Comparison of ENCODE assay signal across 14 cellular contexts in the genomic region with DNA sequence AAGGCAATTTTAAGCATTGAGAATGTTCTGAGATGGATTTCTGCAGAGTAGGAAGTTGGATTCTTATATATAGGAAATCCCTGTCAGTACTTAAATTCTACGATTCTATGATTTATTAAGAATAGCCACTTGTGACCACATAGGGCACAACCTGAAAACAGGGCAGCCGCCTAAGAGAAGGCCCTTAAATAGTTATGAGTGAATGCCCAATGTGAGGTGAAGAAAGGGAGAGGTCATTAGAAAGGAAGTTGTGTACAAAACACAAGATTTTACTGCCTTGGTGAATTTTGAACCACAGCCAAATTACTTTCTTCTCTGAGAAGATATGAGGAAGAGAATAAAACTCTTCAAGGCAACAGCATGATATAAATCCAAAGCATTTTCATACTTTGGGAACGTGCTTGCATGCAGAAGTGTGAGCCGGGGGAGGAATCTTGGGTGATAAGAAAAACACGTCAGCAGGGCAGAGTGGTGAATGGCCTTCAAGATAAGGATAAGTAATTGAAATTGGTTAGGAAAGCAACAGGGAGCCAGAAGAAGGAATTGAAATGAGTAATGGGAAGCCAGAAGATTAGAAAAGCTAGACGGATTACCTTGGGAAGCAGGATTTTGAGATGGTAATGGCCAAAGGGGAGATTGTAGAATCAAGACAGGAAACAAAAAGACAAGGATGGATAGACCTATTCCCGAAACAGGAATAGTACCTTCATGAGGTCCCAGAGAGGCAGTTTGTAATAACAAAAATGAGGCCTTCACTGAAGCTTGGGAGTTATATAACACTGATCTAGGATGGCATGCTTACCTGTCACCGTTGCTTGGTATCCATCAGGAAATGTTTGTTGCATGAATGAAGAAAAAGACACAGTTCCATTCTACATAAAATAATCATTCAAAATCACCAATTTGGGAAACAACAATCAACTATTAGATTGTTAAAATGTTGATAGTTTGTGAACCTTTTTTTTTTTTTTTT.
DNase-seq lines count a peak whose midpoint lies in the region; ATAC-seq, FAIRE-seq and TF ChIP-seq lines count a peak whose summit lies in the region.
"Had no signal": no experiment of that assay in that cellular context is flagged by ENCODE, and none has a peak within 500 bp of the region (broad histone marks: within the 10 kb centered on the region; RNA-seq: fewer than 3 reads in every experiment).

No MANE protein-coding gene starts in this region.

- no peak overlapping the region for H3K27ac ChIP-seq in lower lobe of right lung
- H3K27ac ChIP-seq in tibial artery: peak overlapping the region; percentile 16 to 40
- H3K27ac ChIP-seq in foreskin keratinocyte: no peak overlapping the region
- H3K27ac ChIP-seq: GM23248 had no signal

- H3K9me3 ChIP-seq in lower lobe of right lung (no peaks in the 10 kb centered on the region), tibial artery (no peaks in the 10 kb centered on the region)

- peak; percentile 31 for FAIRE-seq in colon (lab: Jason Lieb, UNC)
- FAIRE-seq: G401.6 had no signal

- no peak for TF ChIP-seq POLR2A in NB4 (IDR thresholded peaks at IDR 0.05; ENCODE audit: extremely low read depth, insufficient read length)

- peak; percentile 45 to 81 for ATAC-seq in lower lobe of right lung
- ATAC-seq in HG02642 (IDR thresholded peaks at IDR 0.05; ENCODE audit: poor library complexity, unreplicated experiment): no peak
- no peak for ATAC-seq in foreskin keratinocyte

- no peak for TF ChIP-seq CTCF in NB4 (IDR thresholded peaks at IDR 0.05; ENCODE audit: low read depth, low read length)
- no peak for TF ChIP-seq CTCF in lower lobe of right lung (IDR thresholded peaks at IDR 0.05)
- no peak for TF ChIP-seq CTCF in tibial artery (IDR thresholded peaks at IDR 0.05)
- no peak for TF ChIP-seq CTCF in foreskin keratinocyte (conservative IDR thresholded peaks at IDR 0.05)

- no peaks in the 10 kb centered on the region for H3K9me3 Mint-ChIP-seq in activated naive CD8-positive, alpha-beta T cell treated with anti-CD3 and anti-CD28 coated beads for 36 hours
- H3K9me3 Mint-ChIP-seq: activated T-helper 1 cell treated with anti-CD3 and anti-CD28 coated beads, Interleukin-12 subunit alpha, Interleukin-12 subunit beta, Interleukin-2, Interleukin-4 antibody, amounts not matched to agents 30 ng/mL and 10 ng/mL and 1 ng/mL, durations not matched to agents 14 hours and 24 hours and 36 hours had no signal

- intact Hi-C loops in lower lobe of right lung (cut with DNase I): no loop called here
- intact Hi-C loops in tibial artery (cut with DNase I; ENCODE audit: low total_unique reads): no loop called here

- H3K4me1 Mint-ChIP-seq in activated naive CD8-positive, alpha-beta T cell treated with anti-CD3 and anti-CD28 coated beads for 36 hours: peaks cover 5% of the 10 kb centered on the region

- H3K4me3 ChIP-seq in NB4 (ENCODE audit: low read depth, low read length) (no peak overlapping the region), lower lobe of right lung (no peak overlapping the region), tibial artery (no peak overlapping the region)
- H3K4me3 ChIP-seq: GM23248 had no signal

- H3K4me3 Mint-ChIP-seq in activated naive CD8-positive, alpha-beta T cell treated with anti-CD3 and anti-CD28 coated beads for 36 hours: no peak overlapping the region
- H3K4me3 Mint-ChIP-seq: activated T-helper 1 cell treated with anti-CD3 and anti-CD28 coated beads, Interleukin-12 subunit alpha, Interleukin-12 subunit beta, Interleukin-2, Interleukin-4 antibody, amounts not matched to agents 30 ng/mL and 10 ng/mL and 1 ng/mL, durations not matched to agents 14 hours and 24 hours and 36 hours had no signal

- H3K4me1 ChIP-seq in lower lobe of right lung (no peaks in the 10 kb centered on the region), tibial artery (peaks cover 0 to 18% (median 9%) of the 10 kb centered on the region in 4 donors), foreskin keratinocyte (no peaks in the 10 kb centered on the region)

- DNase-seq in NB4 (ENCODE audit: low read depth) (peak; percentile 6), lower lobe of right lung (no peak), tibial artery (no peak), foreskin keratinocyte (no peak)
- no peak for DNase-seq in activated naive CD8-positive, alpha-beta T cell treated with anti-CD3 and anti-CD28 coated beads for 36 hours
- DNase-seq: activated CD4-positive, alpha-beta T cell treated with anti-CD3 and anti-CD28 coated beads, Interleukin-2, amount 50 U/mL, for 1 hour; GM23248; hippocampal formation; substantia nigra; T-helper 1 cell had no signal

- H3K27me3 Mint-ChIP-seq in activated naive CD8-positive, alpha-beta T cell treated with anti-CD3 and anti-CD28 coated beads for 36 hours: no peaks in the 10 kb centered on the region

- H3K27me3 ChIP-seq in lower lobe of right lung (ENCODE audit: low read depth) (no peaks in the 10 kb centered on the region), tibial artery (no peaks in the 10 kb centered on the region), foreskin keratinocyte (no peaks in the 10 kb centered on the region)

- no peaks in the 10 kb centered on the region for H3K36me3 ChIP-seq in lower lobe of right lung
- H3K36me3 ChIP-seq in tibial artery: no peaks in the 10 kb centered on the region

- H3K27ac Mint-ChIP-seq in activated naive CD8-positive, alpha-beta T cell treated with anti-CD3 and anti-CD28 coated beads for 36 hours: no peak overlapping the region
- H3K27ac Mint-ChIP-seq: activated T-helper 1 cell treated with anti-CD3 and anti-CD28 coated beads, Interleukin-12 subunit alpha, Interleukin-12 subunit beta, Interleukin-2, Interleukin-4 antibody, amounts not matched to agents 30 ng/mL and 10 ng/mL and 1 ng/mL, durations not matched to agents 14 hours and 24 hours and 36 hours had no signal

- no peaks in the 10 kb centered on the region for H3K36me3 Mint-ChIP-seq in activated naive CD8-positive, alpha-beta T cell treated with anti-CD3 and anti-CD28 coated beads for 36 hours

Comparison
In these comparisons a context has a peak if more than half of its experiments do, and no peak if none do; other contexts are left out.
1. ATAC-seq: peak in lower lobe of right lung (2 of 2); none in HG02642 (single experiment) and foreskin keratinocyte (single experiment).
2. H3K27ac ChIP-seq: peak in tibial artery (2 of 2); none in lower lobe of right lung (single experiment) and foreskin keratinocyte (single experiment).